In genomic region chr15:34583399-34584320, GRCh38 we compare ENCODE assay signal across 1 cellular context.
TF ChIP-seq lines count a peak whose summit lies in the region.

GOLGA8B (minus strand) TSS chr15:34583651; CDS start chr15:34535912, 47,739 bp downstream.

TF ChIP-seq in HepG2, 621 proteins besides CTCF, POLR2A, EP300 and RAD21 (continued from another document and continues in another):
- TF ChIP-seq ZNF564 (CRISPR knock-in tag; IDR thresholded peaks at IDR 0.05) (no peak; the same call in 1 of the 2 replicates), KDM5B (CRISPR knock-in tag; IDR thresholded peaks at IDR 0.05; ENCODE audit: borderline replicate concordance) (peak; percentile 80; the same call in 1 of the 2 replicates), ZNF235 (CRISPR knock-in tag; IDR thresholded peaks at IDR 0.05; ENCODE audit: borderline replicate concordance) (0 out of 2 replicates have a peak, but pooled peaks have one; percentile 17), ZFY (CRISPR knock-in tag; IDR thresholded peaks at IDR 0.05) (peak; percentile 82), NFIB (CRISPR knock-in tag; IDR thresholded peaks at IDR 0.05; ENCODE audit: borderline replicate concordance) (no peak), KDM2A (CRISPR knock-in tag; IDR thresholded peaks at IDR 0.05; ENCODE audit: borderline replicate concordance, low read depth) (peak; percentile 65), ZNF253 (CRISPR knock-in tag; IDR thresholded peaks at IDR 0.05; ENCODE audit: borderline replicate concordance) (no peak; the same call in none of the 2 replicates), ZNF432 (CRISPR knock-in tag; IDR thresholded peaks at IDR 0.05; ENCODE audit: borderline replicate concordance) (no peak), ZNF17 (CRISPR knock-in tag; IDR thresholded peaks at IDR 0.05) (no peak), ZNF713 (CRISPR knock-in tag; IDR thresholded peaks at IDR 0.05) (no peak), BRF2 (CRISPR knock-in tag; IDR thresholded peaks at IDR 0.05) (no peak), POLR2AphosphoS5 (IDR thresholded peaks at IDR 0.05; ENCODE audit: low read depth, low read length) (peak; percentile 57; the same call in 1 of the 2 replicates), GABPA (IDR thresholded peaks at IDR 0.05; ENCODE audit: low read depth, low read length) (peak; percentile 35), GABPA (CRISPR knock-in tag; IDR thresholded peaks at IDR 0.05; ENCODE audit: low read depth) (peak; percentile 77), RCOR2 (CRISPR knock-in tag; IDR thresholded peaks at IDR 0.05) (no peak), FUBP1 (CRISPR knock-in tag; IDR thresholded peaks at IDR 0.05; ENCODE audit: borderline replicate concordance) (no peak), RFXANK (CRISPR knock-in tag; IDR thresholded peaks at IDR 0.05) (no peak), FOXO4 (CRISPR knock-in tag; conservative IDR thresholded peaks at IDR 0.05) (0 out of 2 replicates have a peak, but pooled peaks have one; percentile 56), AKAP8 (CRISPR knock-in tag; IDR thresholded peaks at IDR 0.05) (no peak), HNRNPH1 (optimal IDR thresholded peaks at IDR 0.05; ENCODE audit: low read depth, low read length) (peak; percentile 71), ZNF441 (CRISPR knock-in tag; IDR thresholded peaks at IDR 0.05; ENCODE audit: borderline replicate concordance) (peak; percentile 33; the same call in 1 of the 2 replicates), ZNF558 (CRISPR knock-in tag; IDR thresholded peaks at IDR 0.05; ENCODE audit: borderline replicate concordance) (no peak), ZNF850 (CRISPR knock-in tag; conservative IDR thresholded peaks at IDR 0.05) (no peak), TRIM24 (CRISPR knock-in tag; IDR thresholded peaks at IDR 0.05) (no peak), KDM4B (CRISPR knock-in tag; IDR thresholded peaks at IDR 0.05) (no peak), HDAC6 (IDR thresholded peaks at IDR 0.05; ENCODE audit: low read depth, low read length) (no peak), GFI1 (CRISPR knock-in tag; IDR thresholded peaks at IDR 0.05; ENCODE audit: borderline replicate concordance) (no peak; the same call in 1 of the 2 replicates), PRDM4 (CRISPR knock-in tag; IDR thresholded peaks at IDR 0.05; ENCODE audit: borderline replicate concordance) (no peak), SIX4 (CRISPR knock-in tag; IDR thresholded peaks at IDR 0.05) (no peak), ZNF879 (CRISPR knock-in tag; IDR thresholded peaks at IDR 0.05) (0 out of 2 replicates have a peak, but pooled peaks have one; percentile 60), MEIS1 (CRISPR knock-in tag; IDR thresholded peaks at IDR 0.05; ENCODE audit: borderline replicate concordance) (no peak), ZNF547 (CRISPR knock-in tag; IDR thresholded peaks at IDR 0.05) (peak; percentile 83), ZSCAN25 (CRISPR knock-in tag; IDR thresholded peaks at IDR 0.05) (no peak), MAZ (IDR thresholded peaks at IDR 0.05; ENCODE audit: borderline replicate concordance, low read depth, low read length) (no peak), MAZ (CRISPR knock-in tag; IDR thresholded peaks at IDR 0.05; ENCODE audit: low read depth) (peak; percentile 37), FOSL1 (CRISPR knock-in tag; IDR thresholded peaks at IDR 0.05; ENCODE audit: borderline replicate concordance) (no peak; the same call in 1 of the 2 replicates), DNMT1 (CRISPR knock-in tag; IDR thresholded peaks at IDR 0.05) (no peak; the same call in 1 of the 2 replicates), TAF15 (IDR thresholded peaks at IDR 0.05; ENCODE audit: low read depth, low read length, poor library complexity, severe bottlenecking) (no peak), SP140L (CRISPR knock-in tag; IDR thresholded peaks at IDR 0.05; ENCODE audit: borderline replicate concordance) (no peak)
- TF ChIP-seq, protein P1, sequence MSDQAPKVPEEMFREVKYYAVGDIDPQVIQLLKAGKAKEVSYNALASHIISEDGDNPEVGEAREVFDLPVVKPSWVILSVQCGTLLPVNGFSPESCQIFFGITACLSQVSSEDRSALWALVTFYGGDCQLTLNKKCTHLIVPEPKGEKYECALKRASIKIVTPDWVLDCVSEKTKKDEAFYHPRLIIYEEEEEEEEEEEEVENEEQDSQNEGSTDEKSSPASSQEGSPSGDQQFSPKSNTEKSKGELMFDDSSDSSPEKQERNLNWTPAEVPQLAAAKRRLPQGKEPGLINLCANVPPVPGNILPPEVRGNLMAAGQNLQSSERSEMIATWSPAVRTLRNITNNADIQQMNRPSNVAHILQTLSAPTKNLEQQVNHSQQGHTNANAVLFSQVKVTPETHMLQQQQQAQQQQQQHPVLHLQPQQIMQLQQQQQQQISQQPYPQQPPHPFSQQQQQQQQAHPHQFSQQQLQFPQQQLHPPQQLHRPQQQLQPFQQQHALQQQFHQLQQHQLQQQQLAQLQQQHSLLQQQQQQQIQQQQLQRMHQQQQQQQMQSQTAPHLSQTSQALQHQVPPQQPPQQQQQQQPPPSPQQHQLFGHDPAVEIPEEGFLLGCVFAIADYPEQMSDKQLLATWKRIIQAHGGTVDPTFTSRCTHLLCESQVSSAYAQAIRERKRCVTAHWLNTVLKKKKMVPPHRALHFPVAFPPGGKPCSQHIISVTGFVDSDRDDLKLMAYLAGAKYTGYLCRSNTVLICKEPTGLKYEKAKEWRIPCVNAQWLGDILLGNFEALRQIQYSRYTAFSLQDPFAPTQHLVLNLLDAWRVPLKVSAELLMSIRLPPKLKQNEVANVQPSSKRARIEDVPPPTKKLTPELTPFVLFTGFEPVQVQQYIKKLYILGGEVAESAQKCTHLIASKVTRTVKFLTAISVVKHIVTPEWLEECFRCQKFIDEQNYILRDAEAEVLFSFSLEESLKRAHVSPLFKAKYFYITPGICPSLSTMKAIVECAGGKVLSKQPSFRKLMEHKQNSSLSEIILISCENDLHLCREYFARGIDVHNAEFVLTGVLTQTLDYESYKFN (CRISPR knock-in tag; conservative IDR thresholded peaks at IDR 0.05) = no peak
- TF ChIP-seq, protein P2, sequence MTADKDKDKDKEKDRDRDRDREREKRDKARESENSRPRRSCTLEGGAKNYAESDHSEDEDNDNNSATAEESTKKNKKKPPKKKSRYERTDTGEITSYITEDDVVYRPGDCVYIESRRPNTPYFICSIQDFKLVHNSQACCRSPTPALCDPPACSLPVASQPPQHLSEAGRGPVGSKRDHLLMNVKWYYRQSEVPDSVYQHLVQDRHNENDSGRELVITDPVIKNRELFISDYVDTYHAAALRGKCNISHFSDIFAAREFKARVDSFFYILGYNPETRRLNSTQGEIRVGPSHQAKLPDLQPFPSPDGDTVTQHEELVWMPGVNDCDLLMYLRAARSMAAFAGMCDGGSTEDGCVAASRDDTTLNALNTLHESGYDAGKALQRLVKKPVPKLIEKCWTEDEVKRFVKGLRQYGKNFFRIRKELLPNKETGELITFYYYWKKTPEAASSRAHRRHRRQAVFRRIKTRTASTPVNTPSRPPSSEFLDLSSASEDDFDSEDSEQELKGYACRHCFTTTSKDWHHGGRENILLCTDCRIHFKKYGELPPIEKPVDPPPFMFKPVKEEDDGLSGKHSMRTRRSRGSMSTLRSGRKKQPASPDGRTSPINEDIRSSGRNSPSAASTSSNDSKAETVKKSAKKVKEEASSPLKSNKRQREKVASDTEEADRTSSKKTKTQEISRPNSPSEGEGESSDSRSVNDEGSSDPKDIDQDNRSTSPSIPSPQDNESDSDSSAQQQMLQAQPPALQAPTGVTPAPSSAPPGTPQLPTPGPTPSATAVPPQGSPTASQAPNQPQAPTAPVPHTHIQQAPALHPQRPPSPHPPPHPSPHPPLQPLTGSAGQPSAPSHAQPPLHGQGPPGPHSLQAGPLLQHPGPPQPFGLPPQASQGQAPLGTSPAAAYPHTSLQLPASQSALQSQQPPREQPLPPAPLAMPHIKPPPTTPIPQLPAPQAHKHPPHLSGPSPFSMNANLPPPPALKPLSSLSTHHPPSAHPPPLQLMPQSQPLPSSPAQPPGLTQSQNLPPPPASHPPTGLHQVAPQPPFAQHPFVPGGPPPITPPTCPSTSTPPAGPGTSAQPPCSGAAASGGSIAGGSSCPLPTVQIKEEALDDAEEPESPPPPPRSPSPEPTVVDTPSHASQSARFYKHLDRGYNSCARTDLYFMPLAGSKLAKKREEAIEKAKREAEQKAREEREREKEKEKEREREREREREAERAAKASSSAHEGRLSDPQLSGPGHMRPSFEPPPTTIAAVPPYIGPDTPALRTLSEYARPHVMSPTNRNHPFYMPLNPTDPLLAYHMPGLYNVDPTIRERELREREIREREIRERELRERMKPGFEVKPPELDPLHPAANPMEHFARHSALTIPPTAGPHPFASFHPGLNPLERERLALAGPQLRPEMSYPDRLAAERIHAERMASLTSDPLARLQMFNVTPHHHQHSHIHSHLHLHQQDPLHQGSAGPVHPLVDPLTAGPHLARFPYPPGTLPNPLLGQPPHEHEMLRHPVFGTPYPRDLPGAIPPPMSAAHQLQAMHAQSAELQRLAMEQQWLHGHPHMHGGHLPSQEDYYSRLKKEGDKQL (CRISPR knock-in tag; IDR thresholded peaks at IDR 0.05; ENCODE audit: low read depth) = no peak
- TF ChIP-seq, protein P3, sequence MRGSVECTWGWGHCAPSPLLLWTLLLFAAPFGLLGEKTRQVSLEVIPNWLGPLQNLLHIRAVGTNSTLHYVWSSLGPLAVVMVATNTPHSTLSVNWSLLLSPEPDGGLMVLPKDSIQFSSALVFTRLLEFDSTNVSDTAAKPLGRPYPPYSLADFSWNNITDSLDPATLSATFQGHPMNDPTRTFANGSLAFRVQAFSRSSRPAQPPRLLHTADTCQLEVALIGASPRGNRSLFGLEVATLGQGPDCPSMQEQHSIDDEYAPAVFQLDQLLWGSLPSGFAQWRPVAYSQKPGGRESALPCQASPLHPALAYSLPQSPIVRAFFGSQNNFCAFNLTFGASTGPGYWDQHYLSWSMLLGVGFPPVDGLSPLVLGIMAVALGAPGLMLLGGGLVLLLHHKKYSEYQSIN (CRISPR knock-in tag; IDR thresholded peaks at IDR 0.05; ENCODE audit: borderline replicate concordance) = no peak
- TF ChIP-seq, protein P4, sequence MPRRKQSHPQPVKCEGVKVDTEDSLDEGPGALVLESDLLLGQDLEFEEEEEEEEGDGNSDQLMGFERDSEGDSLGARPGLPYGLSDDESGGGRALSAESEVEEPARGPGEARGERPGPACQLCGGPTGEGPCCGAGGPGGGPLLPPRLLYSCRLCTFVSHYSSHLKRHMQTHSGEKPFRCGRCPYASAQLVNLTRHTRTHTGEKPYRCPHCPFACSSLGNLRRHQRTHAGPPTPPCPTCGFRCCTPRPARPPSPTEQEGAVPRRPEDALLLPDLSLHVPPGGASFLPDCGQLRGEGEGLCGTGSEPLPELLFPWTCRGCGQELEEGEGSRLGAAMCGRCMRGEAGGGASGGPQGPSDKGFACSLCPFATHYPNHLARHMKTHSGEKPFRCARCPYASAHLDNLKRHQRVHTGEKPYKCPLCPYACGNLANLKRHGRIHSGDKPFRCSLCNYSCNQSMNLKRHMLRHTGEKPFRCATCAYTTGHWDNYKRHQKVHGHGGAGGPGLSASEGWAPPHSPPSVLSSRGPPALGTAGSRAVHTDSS (CRISPR knock-in tag; conservative IDR thresholded peaks at IDR 0.05) = no peak
- TF ChIP-seq, protein P5, sequence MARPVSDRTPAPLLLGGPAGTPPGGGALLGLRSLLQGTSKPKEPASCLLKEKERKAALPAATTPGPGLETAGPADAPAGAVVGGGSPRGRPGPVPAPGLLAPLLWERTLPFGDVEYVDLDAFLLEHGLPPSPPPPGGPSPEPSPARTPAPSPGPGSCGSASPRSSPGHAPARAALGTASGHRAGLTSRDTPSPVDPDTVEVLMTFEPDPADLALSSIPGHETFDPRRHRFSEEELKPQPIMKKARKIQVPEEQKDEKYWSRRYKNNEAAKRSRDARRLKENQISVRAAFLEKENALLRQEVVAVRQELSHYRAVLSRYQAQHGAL (CRISPR knock-in tag; IDR thresholded peaks at IDR 0.05; ENCODE audit: not compliant biosample characterization) = no peak
